1 cellular context compared by ENCODE assay signal in the genomic region with DNA sequence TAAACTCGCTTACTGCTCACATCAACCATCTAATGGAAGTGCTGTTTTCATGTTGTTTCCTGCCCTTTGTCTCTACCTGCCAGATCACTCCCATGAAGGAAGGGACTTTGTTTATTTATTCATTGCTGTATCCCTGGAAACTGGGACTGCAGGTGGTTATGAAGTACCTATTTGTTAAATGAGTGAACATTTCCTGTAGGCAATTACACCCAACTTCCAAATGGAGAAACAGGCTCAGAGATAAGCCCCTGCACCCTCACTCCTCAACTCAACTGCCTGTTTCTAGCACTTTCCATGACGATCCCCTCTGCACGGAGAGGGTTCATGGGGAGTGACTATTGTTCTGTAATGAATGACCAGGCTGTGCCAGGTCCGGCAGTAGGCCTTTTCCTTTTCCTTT.
TF ChIP-seq lines count a peak whose summit lies in the region.

No MANE protein-coding gene starts in this region.

TF ChIP-seq in HEK293, 187 proteins besides CTCF, POLR2A, EP300 and RAD21 (continued from another document):
- TF ChIP-seq, protein P1, sequence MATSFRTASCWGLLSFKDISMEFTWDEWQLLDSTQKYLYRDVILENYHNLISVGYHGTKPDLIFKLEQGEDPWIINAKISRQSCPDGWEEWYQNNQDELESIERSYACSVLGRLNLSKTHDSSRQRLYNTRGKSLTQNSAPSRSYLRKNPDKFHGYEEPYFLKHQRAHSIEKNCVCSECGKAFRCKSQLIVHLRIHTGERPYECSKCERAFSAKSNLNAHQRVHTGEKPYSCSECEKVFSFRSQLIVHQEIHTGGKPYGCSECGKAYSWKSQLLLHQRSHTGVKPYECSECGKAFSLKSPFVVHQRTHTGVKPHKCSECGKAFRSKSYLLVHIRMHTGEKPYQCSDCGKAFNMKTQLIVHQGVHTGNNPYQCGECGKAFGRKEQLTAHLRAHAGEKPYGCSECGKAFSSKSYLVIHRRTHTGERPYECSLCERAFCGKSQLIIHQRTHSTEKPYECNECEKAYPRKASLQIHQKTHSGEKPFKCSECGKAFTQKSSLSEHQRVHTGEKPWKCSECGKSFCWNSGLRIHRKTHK (tag by site-specific recombination; IDR thresholded peaks at IDR 0.05) = no peak
- no peak for TF ChIP-seq ZNF37A (tag by site-specific recombination; IDR thresholded peaks at IDR 0.05)
- no peak for TF ChIP-seq PRDM2 (tag by site-specific recombination; IDR thresholded peaks at IDR 0.05; ENCODE audit: borderline replicate concordance)
- no peak for TF ChIP-seq ZNF768 (tag by site-specific recombination; IDR thresholded peaks at IDR 0.05)
- no peak for TF ChIP-seq ZNF701 (tag by site-specific recombination; IDR thresholded peaks at IDR 0.05)
- TF ChIP-seq ZNF223 (tag by site-specific recombination; IDR thresholded peaks at IDR 0.05) = no peak
- no peak for TF ChIP-seq KLF9 (tag by site-specific recombination; IDR thresholded peaks at IDR 0.05; ENCODE audit: low read depth)
- TF ChIP-seq KLF16 (tag by site-specific recombination; IDR thresholded peaks at IDR 0.05) = no peak
- no peak for TF ChIP-seq SP7 (tag by site-specific recombination; IDR thresholded peaks at IDR 0.05)
- TF ChIP-seq ZNF324 (tag by site-specific recombination; IDR thresholded peaks at IDR 0.05) = no peak
- TF ChIP-seq TCF7L2 (IDR thresholded peaks at IDR 0.05; ENCODE audit: borderline replicate concordance, low read depth, low read length) = no peak
- TF ChIP-seq ZXDB (tag by site-specific recombination; IDR thresholded peaks at IDR 0.05) = 0 out of 2 replicates have a peak, but pooled peaks have one; percentile 39
- TF ChIP-seq SCRT2 (tag by site-specific recombination; IDR thresholded peaks at IDR 0.05) = peak; percentile 70
- no peak for TF ChIP-seq ZNF18 (tag by site-specific recombination; IDR thresholded peaks at IDR 0.05)
- TF ChIP-seq MYNN (tag by site-specific recombination; IDR thresholded peaks at IDR 0.05; ENCODE audit: borderline replicate concordance) = no peak
- TF ChIP-seq ZBTB48 (tag by site-specific recombination; IDR thresholded peaks at IDR 0.05) = no peak
- TF ChIP-seq SP3 (tag by site-specific recombination; IDR thresholded peaks at IDR 0.05) = no peak
- peak; percentile 29 for TF ChIP-seq ZBTB17 (tag by site-specific recombination; IDR thresholded peaks at IDR 0.05)
- TF ChIP-seq ZNF350 (tag by site-specific recombination; IDR thresholded peaks at IDR 0.05) = no peak
- no peak for TF ChIP-seq ZNF785 (tag by site-specific recombination; IDR thresholded peaks at IDR 0.05)
- TF ChIP-seq YY2 (tag by site-specific recombination; IDR thresholded peaks at IDR 0.05) = no peak
- peak; percentile 38 for TF ChIP-seq KLF1 (tag by site-specific recombination; IDR thresholded peaks at IDR 0.05)
- TF ChIP-seq GLI2 (tag by site-specific recombination; IDR thresholded peaks at IDR 0.05; ENCODE audit: borderline replicate concordance, low read depth) = no peak
- no peak for TF ChIP-seq ZNF416 (tag by site-specific recombination; IDR thresholded peaks at IDR 0.05)
- no peak for TF ChIP-seq ZNF707 (tag by site-specific recombination; IDR thresholded peaks at IDR 0.05)
- no peak for TF ChIP-seq ELK4 (IDR thresholded peaks at IDR 0.05; ENCODE audit: borderline replicate concordance, low read depth, low read length)
- no peak for TF ChIP-seq ZNF621 (tag by site-specific recombination; IDR thresholded peaks at IDR 0.05)
- TF ChIP-seq ZNF366 (tag by site-specific recombination; conservative IDR thresholded peaks at IDR 0.05) = no peak
